ENCODE assay signal across 8 cellular contexts in genomic region chr1:156500578-156500846, GRCh38. TPM values are rescaled to one million over a fixed set of nuclear protein-coding genes. Genes with fewer than 3 reads are reported as not detected.
DNase-seq lines count a peak whose midpoint lies in the region; ATAC-seq, FAIRE-seq and TF ChIP-seq lines count a peak whose summit lies in the region.

TSS of gene MEF2D (minus strand) at chr1:156500775. CDS start at chr1:156483292, 17,483 bp downstream.

- H3K36me3 Mint-ChIP-seq in CD14-positive monocyte, result peaks cover 15 to 25% of the 10 kb centered on the region in 2 donors

- peak; percentile 8 for ATAC-seq in HG03378 (IDR thresholded peaks at IDR 0.05; ENCODE audit: unreplicated experiment)

- H3K27me3 Mint-ChIP-seq in CD14-positive monocyte (ENCODE audit: low read depth in 3 of 3), result no peaks in the 10 kb centered on the region

- DNase-seq in CD14-positive monocyte (ENCODE audit: low spot score) (no peak), ascending aorta (ENCODE audit: low spot score in 2 of 2) (no peak), keratinocyte (ENCODE audit: low read depth, low spot score) (peak; percentile 62), DMS79 (lab: John Stamatoyannopoulos, UW) (no peak), NCI-H2196 treated with DMSO at 0.1 percent for 48 hours (lab: John Stamatoyannopoulos, UW; ENCODE audit: unreplicated experiment) (no peak), SKM-1 (lab: John Stamatoyannopoulos, UW; ENCODE audit: unreplicated experiment) (no peak)

- H3K4me1 ChIP-seq in ascending aorta (peaks cover 34 to 61% of the 10 kb centered on the region in 2 donors), keratinocyte (ENCODE audit: control insufficient read depth, extremely low read depth, insufficient read depth, low read length) (peaks cover 66% of the 10 kb centered on the region), subcutaneous abdominal adipose tissue (ENCODE audit: control insufficient read depth in 5 of 5, insufficient read depth in 5 of 5, low read length in 5 of 5) (peaks cover 49 to 87% (median 79%) of the 10 kb centered on the region in 5 donors)

- peaks cover 14% of the 10 kb centered on the region for H3K9me1 ChIP-seq in keratinocyte (ENCODE audit: control insufficient read depth, extremely low read depth, insufficient read depth, low read length)

- H3K9me3 Mint-ChIP-seq in CD14-positive monocyte, result peaks cover 0 to 3% (median 0%) of the 10 kb centered on the region in 7 donors

- peak within 1 kb of the TSS; percentile 93 to 97 for H3K4me3 Mint-ChIP-seq in CD14-positive monocyte

- peak within 1 kb of the TSS; percentile 100 for H3K4me2 ChIP-seq in keratinocyte (ENCODE audit: control insufficient read depth, extremely low read depth, insufficient read depth, low read depth, low read length)

- H3K27ac Mint-ChIP-seq in CD14-positive monocyte, result peak within 1 kb of the TSS; percentile 95 to 100 (median 99)

- H3K4me1 Mint-ChIP-seq in CD14-positive monocyte, result peaks cover 69% of the 10 kb centered on the region

- H3K27ac ChIP-seq in ascending aorta (peak within 1 kb of the TSS; percentile 99 to 100), keratinocyte (ENCODE audit: control insufficient read depth, insufficient read depth, low read length) (peak within 1 kb of the TSS; percentile 98), subcutaneous abdominal adipose tissue (ENCODE audit: low read depth, low read length) (peak within 1 kb of the TSS; percentile 99)

- H3K36me3 ChIP-seq in ascending aorta (peaks cover 0 to 5% of the 10 kb centered on the region in 2 donors), keratinocyte (ENCODE audit: control insufficient read depth in 2 of 2, extremely low read depth in 1 of 2, insufficient read depth in 2 of 2, low read length in 2 of 2) (peaks cover 3 to 13% of the 10 kb centered on the region in 2 experiments), subcutaneous abdominal adipose tissue (ENCODE audit: control insufficient read depth in 5 of 5, insufficient read depth in 5 of 5, low read length in 5 of 5) (no peaks in the 10 kb centered on the region)

- H3K4me3 ChIP-seq in ascending aorta (peak within 1 kb of the TSS; percentile 86 to 100), keratinocyte (ENCODE audit: control insufficient read depth in 2 of 3, extremely low read depth in 1 of 3, insufficient read depth in 2 of 3, low read depth in 1 of 3, low read length in 3 of 3) (peak within 1 kb of the TSS; percentile 86 to 99 (median 91)), subcutaneous abdominal adipose tissue (ENCODE audit: low read depth in 1 of 5, low read length in 5 of 5) (peak within 1 kb of the TSS; percentile 86 to 96 (median 91))

- H2AFZ ChIP-seq in keratinocyte (ENCODE audit: control insufficient read depth, low read length), result peak within 1 kb of the TSS; percentile 58

- H3K9me3 ChIP-seq in ascending aorta (no peaks in the 10 kb centered on the region), keratinocyte (ENCODE audit: control insufficient read depth, low read depth, low read length) (no peaks in the 10 kb centered on the region), subcutaneous abdominal adipose tissue (ENCODE audit: control insufficient read depth in 5 of 5, low read length in 5 of 5) (no peaks in the 10 kb centered on the region)

- dilution Hi-C loops in keratinocyte (cut with MboI; ENCODE audit: extremely low pct_ligation_motif_present, low sequenced_read_pairs), result no loop called here

- intact Hi-C loops in CD14-positive monocyte (cut with micrococcal nuclease) (loop anchor here in 1 of 2 donors (5.0 to 10.0 kb wide), 3 partner anchors 52 to 247 kb away; partner anchors contain the start of genes ISG20L2 and METTL25B), ascending aorta (cut with DNase I) (loop anchor here (1.0 to 10.0 kb wide), 5 partner anchors 44 to 376 kb away; partner anchors contain the start of genes CCT3 and TSACC)

- H3K79me2 ChIP-seq in keratinocyte (ENCODE audit: control insufficient read depth, insufficient read depth, low read length), result peaks cover 49% of the 10 kb centered on the region

- TF ChIP-seq CTCF in CD14-positive monocyte (IDR thresholded peaks at IDR 0.05) (no peak), ascending aorta (IDR thresholded peaks at IDR 0.05) (peak in 1 of 3 experiments; percentile 3), keratinocyte (optimal IDR thresholded peaks at IDR 0.05 in 1 of 3, IDR thresholded peaks at IDR 0.05 in 1 of 3, conservative IDR thresholded peaks at IDR 0.05 in 1 of 3; ENCODE audit: extremely low read depth in 1 of 3, insufficient read depth in 2 of 3, low read length in 3 of 3) (no peak)

- FAIRE-seq in keratinocyte (lab: Jason Lieb, UNC), result no peak

- H3K9ac ChIP-seq in keratinocyte (ENCODE audit: control insufficient read depth, extremely low read depth, insufficient read depth, low read length) (peak within 1 kb of the TSS; percentile 97), subcutaneous abdominal adipose tissue (ENCODE audit: low read length in 5 of 5) (peak within 1 kb of the TSS; percentile 90 to 99 (median 95))

- H4K20me1 ChIP-seq in keratinocyte (ENCODE audit: control insufficient read depth, extremely low read depth, insufficient read depth, low read length), result peaks cover 24% of the 10 kb centered on the region

- H3K27me3 ChIP-seq in ascending aorta (no peaks in the 10 kb centered on the region), keratinocyte (ENCODE audit: control insufficient read depth, extremely low read depth, insufficient read depth, low read length) (no peaks in the 10 kb centered on the region), subcutaneous abdominal adipose tissue (ENCODE audit: control insufficient read depth in 5 of 5, insufficient read depth in 4 of 5, low read length in 5 of 5) (no peaks in the 10 kb centered on the region)

RNA-seq across cellular contexts. Expression of gene MEF2D, which starts in this region (rescaled TPM):
- polyA plus RNA-seq in CD14-positive monocyte, result 1 to 10 TPM; 4.5 to 8.0 TPM
- total RNA-seq in ascending aorta, result 106 TPM
- polyA plus RNA-seq in keratinocyte, result 8.7 to 11.5 TPM (median 9.3 TPM) in 3 replicates
- 13.9 TPM for polyA plus RNA-seq in keratinocyte (2011; ENCODE audit: low read depth)
- polyA plus RNA-seq in keratinocyte (2011; cell fraction: cytosol; rRNA removed), result 9.2 and 17.8 TPM in 2 replicates
- polyA plus RNA-seq in keratinocyte (2011; cell fraction: nucleus; rRNA removed), result 32.8 and 43.7 TPM in 2 replicates
- 19.5 and 20.9 TPM in 2 replicates for polyA plus RNA-seq in keratinocyte (2012; ENCODE audit: low replicate concordance)
- 7.3 to 38.8 TPM (median 10.3 TPM) in 3 replicates for polyA minus RNA-seq in keratinocyte
- 25.7 TPM for polyA minus RNA-seq in keratinocyte (2011; cell fraction: cytosol; rRNA and poly(A)+ RNA removed)
- 18.3 and 27.6 TPM in 2 replicates for polyA minus RNA-seq in keratinocyte (2011; cell fraction: nucleus; rRNA and poly(A)+ RNA removed)
